In the genomic region with DNA sequence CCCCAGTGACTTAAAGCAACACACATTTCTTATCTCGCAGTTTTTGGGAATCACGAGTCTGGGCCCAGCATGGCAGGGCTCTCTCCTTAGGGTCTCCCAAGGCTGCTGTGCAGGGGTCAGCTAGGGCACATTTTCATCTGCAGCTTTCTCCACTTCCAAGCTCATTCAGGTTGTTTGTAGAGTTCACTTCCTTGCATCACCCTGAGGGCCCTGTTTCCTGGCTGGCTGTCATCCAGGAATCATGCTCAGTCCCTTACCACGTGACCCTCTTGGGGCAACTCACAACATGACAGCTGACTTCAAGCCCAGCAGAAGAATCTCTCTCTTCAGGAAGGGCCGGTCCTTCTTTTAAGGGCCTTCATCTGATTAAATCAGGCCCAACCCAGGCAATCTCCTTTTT, we compare ENCODE assay signal across 10 cellular contexts. TPM values are rescaled to one million over a fixed set of nuclear protein-coding genes. Genes with fewer than 3 reads are reported as not detected.
DNase-seq lines count a peak whose midpoint lies in the region; ATAC-seq and TF ChIP-seq lines count a peak whose summit lies in the region.
"Had no signal": no experiment of that assay in that cellular context is flagged by ENCODE, and none has a peak within 500 bp of the region (broad histone marks: within the 10 kb centered on the region; RNA-seq: fewer than 3 reads in every experiment).

No MANE protein-coding gene starts in this region.

- H3K27ac ChIP-seq in body of pancreas: no peak overlapping the region
- no peak overlapping the region for H3K27ac ChIP-seq in uterus

- H3K4me1 ChIP-seq in body of pancreas (peaks cover 9% of the 10 kb centered on the region), uterus (no peaks in the 10 kb centered on the region)

- H3K27me3 ChIP-seq in body of pancreas (no peaks in the 10 kb centered on the region), uterus (no peaks in the 10 kb centered on the region)

- peak; percentile 58 for DNase-seq in Daoy (ENCODE audit: low read depth)
- peak; percentile 45 to 62 for DNase-seq in NCI-H187 (lab: John Stamatoyannopoulos, UW)
- peak; percentile 25 to 63 (median 51) for DNase-seq in body of pancreas
- peak; percentile 6 to 42 for DNase-seq in lung microvascular endothelial cell (ENCODE audit: low read depth in 2 of 2)
- no peak for DNase-seq in activated CD4-positive, alpha-beta T cell treated with anti-CD3 and anti-CD28 coated beads, Interleukin-2, amount 50 U/mL, for 48 hours
- DNase-seq in NOMO-1 (lab: John Stamatoyannopoulos, UW; ENCODE audit: unreplicated experiment in 2 of 2): no peak
- DNase-seq in uterus: no peak
- DNase-seq: NCI-H1092; stimulated activated naive B cell treated with anti-CD40 and anti-IgM and Interleukin-4, amounts not matched to agents 10 μg/mL and 1 μg/mL and 100 μg/mL, for 72 hours had no signal

- H3K9me3 ChIP-seq in body of pancreas (no peaks in the 10 kb centered on the region), uterus (no peaks in the 10 kb centered on the region)

- intact Hi-C loops in body of pancreas (cut with DNase I): no loop called here
- intact Hi-C loops in uterus (cut with DNase I; ENCODE audit: low total_unique reads): no loop called here

- H3K4me3 ChIP-seq in body of pancreas (no peak overlapping the region), uterus (no peak overlapping the region)

- H3K36me3 ChIP-seq in body of pancreas (replicated peaks in 1 of 2; ENCODE audit: insufficient read depth in 1 of 2, low read depth in 2 of 2) (no peaks in the 10 kb centered on the region), uterus (no peaks in the 10 kb centered on the region)

- ATAC-seq in body of pancreas: no peak
- ATAC-seq in GM21576 (IDR thresholded peaks at IDR 0.05; ENCODE audit: unreplicated experiment): no peak
- ATAC-seq: stimulated activated naive B cell treated with anti-CD40 and anti-IgM and Interleukin-4, amounts not matched to agents 10 μg/mL and 1 μg/mL and 100 μg/mL, for 72 hours had no signal

- TF ChIP-seq POLR2A in body of pancreas (IDR thresholded peaks at IDR 0.05) (no peak), uterus (IDR thresholded peaks at IDR 0.05) (no peak)

- TF ChIP-seq CTCF in body of pancreas (IDR thresholded peaks at IDR 0.05): no peak
- TF ChIP-seq CTCF in uterus (IDR thresholded peaks at IDR 0.05): no peak

- WGBS in body of pancreas, 2 donors: 46 to 49% methylated on average over 4 of the region's 4 CpGs

RNA-seq across cellular contexts. Expression of gene SNAP25, which starts 21.3 kb away (rescaled TPM):
- total RNA-seq in Daoy (2014; rRNA removed; shearing (Covaris generic)): 0.09 and 0.80 TPM in 2 replicates
- 10 to 100 TPM in 1 of 2 donors, 1 to 10 TPM in 1; 3.4 to 10.9 TPM for total RNA-seq in body of pancreas
- 0.22 TPM in 1 of 2 replicates, not detected in the other for total RNA-seq in lung microvascular endothelial cell
- total RNA-seq in uterus: 10 to 100 TPM in 3 of 4 donors, 1 to 10 TPM in 1; 5.3 to 28.3 (median 22.9) TPM

Comparison
In these comparisons a context has a peak if more than half of its experiments do, and no peak if none do; other contexts are left out.
1. DNase-seq: peak in Daoy (single experiment), NCI-H187 (2 of 2), body of pancreas (4 of 4) and lung microvascular endothelial cell (2 of 2); none in activated CD4-positive, alpha-beta T cell treated with anti-CD3 and anti-CD28 coated beads, Interleukin-2, amount 50 U/mL, for 48 hours (0 of 2), NOMO-1 (0 of 2) and uterus (0 of 2).